ENCODE assay signal across 1 cellular context in the genomic region with DNA sequence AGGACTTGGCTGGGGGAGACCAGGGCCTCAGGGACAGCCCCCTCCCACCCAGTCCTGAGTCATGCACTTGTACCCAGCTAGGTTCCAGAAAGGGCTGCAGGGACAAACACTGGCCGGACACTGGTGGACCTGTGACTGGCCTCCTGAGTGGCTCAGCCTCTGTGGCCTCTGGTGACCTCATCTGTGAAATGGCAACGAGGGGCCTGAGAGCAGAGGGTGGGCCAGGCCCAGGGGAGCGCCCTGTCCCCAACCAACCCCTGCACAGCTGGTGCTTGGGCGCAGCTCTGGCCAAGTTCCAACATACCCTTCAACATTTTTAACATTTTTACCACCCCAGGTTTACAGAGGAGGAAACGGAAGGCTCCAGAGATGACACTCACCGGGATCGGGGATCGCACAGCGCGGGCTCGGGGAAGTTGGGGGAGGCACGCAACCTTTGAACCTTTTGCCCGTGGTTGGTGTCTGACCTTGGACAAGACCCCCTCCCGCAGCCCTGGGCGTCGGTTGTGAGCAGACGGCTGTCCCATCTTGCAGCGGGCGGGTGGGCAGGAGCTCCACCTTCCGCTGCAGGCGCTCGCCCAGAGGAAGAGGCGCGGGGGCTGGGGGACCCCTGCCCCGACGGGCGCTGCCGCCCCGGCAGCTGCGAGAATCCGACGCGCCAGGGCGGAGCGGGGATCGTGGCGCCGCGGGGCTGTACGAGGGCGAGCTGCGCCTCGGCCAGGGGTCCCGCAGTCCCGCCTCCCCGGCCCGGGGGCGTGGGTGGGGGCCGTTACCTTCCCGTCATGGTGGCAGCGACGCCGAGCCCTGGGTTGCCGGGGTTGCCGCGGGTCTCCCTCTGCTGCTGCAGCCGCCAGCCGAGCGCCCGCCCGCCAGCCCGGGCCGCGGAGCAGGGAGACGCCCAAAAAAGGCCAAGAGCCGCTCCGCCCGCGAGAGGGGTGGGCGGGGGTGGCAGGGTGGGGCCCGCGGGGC.
TF ChIP-seq lines count a peak whose summit lies in the region.

No MANE protein-coding gene starts in this region.

TF ChIP-seq in K562, 482 proteins besides CTCF, POLR2A, EP300 and RAD21:
- no peak for TF ChIP-seq ZNF143 (CRISPR knock-in tag; IDR thresholded peaks at IDR 0.05)
- TF ChIP-seq ZNF766 (CRISPR knock-in tag; conservative IDR thresholded peaks at IDR 0.05): no peak
- no peak for TF ChIP-seq GATA2 (CRISPR knock-in tag; IDR thresholded peaks at IDR 0.05)
- TF ChIP-seq, protein P1, sequence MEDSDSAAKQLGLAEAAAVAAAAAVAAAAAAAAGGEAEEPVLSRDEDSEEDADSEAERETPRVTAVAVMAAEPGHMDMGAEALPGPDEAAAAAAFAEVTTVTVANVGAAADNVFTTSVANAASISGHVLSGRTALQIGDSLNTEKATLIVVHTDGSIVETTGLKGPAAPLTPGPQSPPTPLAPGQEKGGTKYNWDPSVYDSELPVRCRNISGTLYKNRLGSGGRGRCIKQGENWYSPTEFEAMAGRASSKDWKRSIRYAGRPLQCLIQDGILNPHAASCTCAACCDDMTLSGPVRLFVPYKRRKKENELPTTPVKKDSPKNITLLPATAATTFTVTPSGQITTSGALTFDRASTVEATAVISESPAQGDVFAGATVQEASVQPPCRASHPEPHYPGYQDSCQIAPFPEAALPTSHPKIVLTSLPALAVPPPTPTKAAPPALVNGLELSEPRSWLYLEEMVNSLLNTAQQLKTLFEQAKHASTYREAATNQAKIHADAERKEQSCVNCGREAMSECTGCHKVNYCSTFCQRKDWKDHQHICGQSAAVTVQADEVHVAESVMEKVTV (CRISPR knock-in tag; IDR thresholded peaks at IDR 0.05): no peak
- no peak for TF ChIP-seq RFX5 (IDR thresholded peaks at IDR 0.05; ENCODE audit: low read depth, low read length)
- no peak for TF ChIP-seq HNRNPL (IDR thresholded peaks at IDR 0.05; ENCODE audit: low read depth, low read length)
- TF ChIP-seq ARNT (IDR thresholded peaks at IDR 0.05): no peak
- no peak for TF ChIP-seq LCOR (CRISPR knock-in tag; IDR thresholded peaks at IDR 0.05)
- no peak for TF ChIP-seq C11orf30 (IDR thresholded peaks at IDR 0.05; ENCODE audit: low read depth)
- TF ChIP-seq ZNF431 (CRISPR knock-in tag; IDR thresholded peaks at IDR 0.05): no peak
- TF ChIP-seq, protein P2, sequence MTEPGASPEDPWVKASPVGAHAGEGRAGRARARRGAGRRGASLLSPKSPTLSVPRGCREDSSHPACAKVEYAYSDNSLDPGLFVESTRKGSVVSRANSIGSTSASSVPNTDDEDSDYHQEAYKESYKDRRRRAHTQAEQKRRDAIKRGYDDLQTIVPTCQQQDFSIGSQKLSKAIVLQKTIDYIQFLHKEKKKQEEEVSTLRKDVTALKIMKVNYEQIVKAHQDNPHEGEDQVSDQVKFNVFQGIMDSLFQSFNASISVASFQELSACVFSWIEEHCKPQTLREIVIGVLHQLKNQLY (CRISPR knock-in tag; conservative IDR thresholded peaks at IDR 0.05): no peak
- TF ChIP-seq TOE1 (IDR thresholded peaks at IDR 0.05; ENCODE audit: borderline replicate concordance): no peak
- no peak for TF ChIP-seq TOE1 (CRISPR knock-in tag; IDR thresholded peaks at IDR 0.05; ENCODE audit: borderline replicate concordance, low read depth)
- TF ChIP-seq ZNF24 (IDR thresholded peaks at IDR 0.05): no peak
- no peak for TF ChIP-seq MCM2 (IDR thresholded peaks at IDR 0.05; ENCODE audit: low read depth)
- no peak for TF ChIP-seq HDAC3 (IDR thresholded peaks at IDR 0.05; ENCODE audit: borderline replicate concordance, partially characterized antibody)
- no peak for TF ChIP-seq SMARCB1 (IDR thresholded peaks at IDR 0.05; ENCODE audit: insufficient read length, low read depth)
- no peak for TF ChIP-seq E2F3 (CRISPR knock-in tag; IDR thresholded peaks at IDR 0.05)
- TF ChIP-seq MLLT1 (IDR thresholded peaks at IDR 0.05): no peak
- TF ChIP-seq ATF3 (IDR thresholded peaks at IDR 0.05): no peak
- no peak for TF ChIP-seq ATF3 (CRISPR knock-in tag; conservative IDR thresholded peaks at IDR 0.05)
